ENCODE assay signal across 1 cellular context in genomic region chr3:9731206-9732079, GRCh38.
A peak's percentile ranks its signal among the peaks of the same experiment; 100 is the strongest.
TF ChIP-seq lines count a peak whose summit lies in the region.

Gene BRPF1 (plus strand): TSS chr3:9731735. CDS start chr3:9734141, 2,406 bp downstream.

TF ChIP-seq in HepG2, 621 proteins besides CTCF, POLR2A, EP300 and RAD21 (continued from another document):
- TF ChIP-seq E2F5 (CRISPR knock-in tag; conservative IDR thresholded peaks at IDR 0.05) (0 out of 2 replicates have a peak, but pooled peaks have one; percentile 43), ARHGAP35 (CRISPR knock-in tag; IDR thresholded peaks at IDR 0.05; ENCODE audit: borderline replicate concordance) (no peak), JARID2 (CRISPR knock-in tag; IDR thresholded peaks at IDR 0.05; ENCODE audit: insufficient replicate concordance) (no peak), MED8 (CRISPR knock-in tag; IDR thresholded peaks at IDR 0.05; ENCODE audit: insufficient replicate concordance) (no peak), ZNF839 (CRISPR knock-in tag; IDR thresholded peaks at IDR 0.05; ENCODE audit: borderline replicate concordance) (no peak), NCOA2 (CRISPR knock-in tag; IDR thresholded peaks at IDR 0.05) (no peak), ATF5 (CRISPR knock-in tag; IDR thresholded peaks at IDR 0.05; ENCODE audit: low read depth) (no peak), YY1 (IDR thresholded peaks at IDR 0.05; ENCODE audit: insufficient read depth, insufficient replicate concordance, low read depth, low read length) (no peak), NR1H2 (CRISPR knock-in tag; IDR thresholded peaks at IDR 0.05; ENCODE audit: borderline replicate concordance, low read depth) (no peak)
